In the genomic region with DNA sequence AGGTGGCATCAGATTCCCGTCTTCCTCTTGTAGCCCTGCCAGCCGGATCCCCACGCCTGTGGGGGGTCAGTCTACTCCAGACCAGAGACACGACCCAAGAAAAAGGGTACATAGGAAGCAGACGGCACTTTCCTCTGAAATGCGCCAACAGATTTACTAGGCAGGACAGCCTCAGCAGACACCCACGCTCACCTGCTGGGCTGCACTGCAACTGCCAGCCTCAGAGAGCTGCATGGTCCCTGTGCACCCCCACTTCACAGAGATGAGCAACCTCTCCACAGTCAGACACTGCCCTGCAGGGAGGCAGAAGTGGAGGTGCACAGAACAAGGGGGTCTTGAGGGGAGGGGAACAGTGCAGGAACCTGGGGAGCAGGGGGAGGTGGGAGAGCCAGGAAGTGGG, we compare ENCODE assay signal across 17 cellular contexts.
A peak's percentile ranks its signal among the peaks of the same experiment; 100 is the strongest.
DNase-seq lines count a peak whose midpoint lies in the region; ATAC-seq and TF ChIP-seq lines count a peak whose summit lies in the region.
"Had no signal": no experiment of that assay in that cellular context is flagged by ENCODE, and none has a peak within 500 bp of the region (broad histone marks: within the 10 kb centered on the region; RNA-seq: fewer than 3 reads in every experiment).

No MANE protein-coding gene starts in this region.

- TF ChIP-seq CTCF in WERI-Rb-1 (IDR thresholded peaks at IDR 0.05; ENCODE audit: low read depth, low read length) = no peak
- no peak for TF ChIP-seq CTCF in type B pancreatic cell (conservative IDR thresholded peaks at IDR 0.05)

- H3K4me3 Mint-ChIP-seq in activated T-cell treated with anti-CD3 and anti-CD28 coated beads, Interleukin-2, amount 50 U/mL, for 4 hours = no peak overlapping the region
- no peak overlapping the region for H3K4me3 Mint-ChIP-seq in type B pancreatic cell
- H3K4me3 Mint-ChIP-seq: HFFc6 had no signal

- DNase-seq in activated T-cell treated with anti-CD3 and anti-CD28 coated beads, Interleukin-2, amount 50 U/mL, for 4 hours = peak; percentile 1
- no peak for DNase-seq in activated T-cell treated with anti-CD3 and anti-CD28 coated beads, Interleukin-2, amount 50 U/mL, for 1 hour
- peak; percentile 1 for DNase-seq in WERI-Rb-1
- DNase-seq in mesenteric fat pad (ENCODE audit: low spot score) = peak; percentile 72
- peak; percentile 45 for DNase-seq in type B pancreatic cell (ENCODE audit: extremely low spot score, unreplicated experiment)
- DNase-seq in iPS-NIHi7 (ENCODE audit: extremely low spot score) = no peak
- DNase-seq: C1 segment of cervical spinal cord, DND-41, GOT3, HFFc6, NCI-H1048, NCI-H1436 treated with DMSO at 0.1 percent for 48 hours, NCI-H2029 treated with DMSO at 0.1 percent for 48 hours, NCI-H2171 treated with DMSO at 0.1 percent for 48 hours, NCI-H748 treated with DMSO at 0.1 percent for 48 hours, RPMI8226 had no signal

- H3K36me3 ChIP-seq in WERI-Rb-1 = no peaks in the 10 kb centered on the region

- no peaks in the 10 kb centered on the region for H3K9me3 Mint-ChIP-seq in activated T-cell treated with anti-CD3 and anti-CD28 coated beads, Interleukin-2, amount 50 U/mL, for 4 hours
- no peaks in the 10 kb centered on the region for H3K9me3 Mint-ChIP-seq in type B pancreatic cell
- H3K9me3 Mint-ChIP-seq: HFFc6 had no signal

- H3K4me1 Mint-ChIP-seq in activated T-cell treated with anti-CD3 and anti-CD28 coated beads, Interleukin-2, amount 50 U/mL, for 4 hours (ENCODE audit: low read depth) = no peaks in the 10 kb centered on the region
- peaks cover 12% of the 10 kb centered on the region for H3K4me1 Mint-ChIP-seq in type B pancreatic cell (ENCODE audit: unreplicated experiment)

- H3K27ac ChIP-seq in WERI-Rb-1 = no peak overlapping the region

- no peak for ATAC-seq in activated T-cell treated with anti-CD3 and anti-CD28 coated beads, Interleukin-2, amount 50 U/mL, for 4 hours
- ATAC-seq in HG02763 (IDR thresholded peaks at IDR 0.05; ENCODE audit: unreplicated experiment) = no peak

- no peaks in the 10 kb centered on the region for H3K27me3 ChIP-seq in WERI-Rb-1 (ENCODE audit: insufficient read depth, low read depth, severe bottlenecking)

- no peaks in the 10 kb centered on the region for H3K9me3 ChIP-seq in WERI-Rb-1 (ENCODE audit: severe bottlenecking)

- H3K4me3 ChIP-seq in WERI-Rb-1 (ENCODE audit: low read depth, low read length) = no peak overlapping the region

- no peak overlapping the region for H3K27ac Mint-ChIP-seq in type B pancreatic cell
- H3K27ac Mint-ChIP-seq: HFFc6 had no signal

- peaks cover 4% of the 10 kb centered on the region for H3K27me3 Mint-ChIP-seq in activated T-cell treated with anti-CD3 and anti-CD28 coated beads, Interleukin-2, amount 50 U/mL, for 4 hours (ENCODE audit: low read depth)
- H3K27me3 Mint-ChIP-seq in type B pancreatic cell = peaks cover 11% of the 10 kb centered on the region

- H3K36me3 Mint-ChIP-seq in activated T-cell treated with anti-CD3 and anti-CD28 coated beads, Interleukin-2, amount 50 U/mL, for 4 hours (ENCODE audit: insufficient read depth) = no peaks in the 10 kb centered on the region
- no peaks in the 10 kb centered on the region for H3K36me3 Mint-ChIP-seq in type B pancreatic cell

Comparison
In these comparisons a context has a peak if more than half of its experiments do, and no peak if none do; other contexts are left out.
1. DNase-seq: peak in activated T-cell treated with anti-CD3 and anti-CD28 coated beads, Interleukin-2, amount 50 U/mL, for 4 hours (single experiment), WERI-Rb-1 (single experiment), mesenteric fat pad (single experiment) and type B pancreatic cell (single experiment); none in activated T-cell treated with anti-CD3 and anti-CD28 coated beads, Interleukin-2, amount 50 U/mL, for 1 hour (single experiment) and iPS-NIHi7 (single experiment).